ENCODE assay signal across 8 cellular contexts in genomic region chr6:73308712-73309533, GRCh38. TPM values are rescaled to one million over a fixed set of nuclear protein-coding genes. Genes with fewer than 3 reads are reported as not detected.
A peak's percentile ranks its signal among the peaks of the same experiment; 100 is the strongest.
DNase-seq lines count a peak whose midpoint lies in the region; TF ChIP-seq lines count a peak whose summit lies in the region.

No MANE protein-coding gene starts in this region.

- no peak for TF ChIP-seq CTCF in GM20000 (IDR thresholded peaks at IDR 0.05; ENCODE audit: extremely low read depth, missing control alignments)

- peaks cover 3 to 14% (median 8%) of the 10 kb centered on the region in 3 donors for H3K4me1 Mint-ChIP-seq in IgD-negative memory B cell
- H3K4me1 Mint-ChIP-seq in activated naive CD8-positive, alpha-beta T cell (ENCODE audit: low read depth), result peaks cover 11% of the 10 kb centered on the region

- peaks cover 8% of the 10 kb centered on the region for H3K27me3 Mint-ChIP-seq in IgD-negative memory B cell
- peaks cover 29% of the 10 kb centered on the region for H3K27me3 Mint-ChIP-seq in activated naive CD8-positive, alpha-beta T cell

- H3K36me3 Mint-ChIP-seq in IgD-negative memory B cell, result peaks cover 2% of the 10 kb centered on the region
- H3K36me3 Mint-ChIP-seq in activated naive CD8-positive, alpha-beta T cell, result peaks cover 2% of the 10 kb centered on the region

- no peak overlapping the region for H3K27ac Mint-ChIP-seq in IgD-negative memory B cell
- H3K27ac Mint-ChIP-seq in activated naive CD8-positive, alpha-beta T cell, result no peak overlapping the region

- H3K9me3 Mint-ChIP-seq in IgD-negative memory B cell, result peaks cover 0 to 5% (median 0%) of the 10 kb centered on the region in 3 donors
- H3K9me3 Mint-ChIP-seq in activated naive CD8-positive, alpha-beta T cell (ENCODE audit: low read depth), result no peaks in the 10 kb centered on the region

- H3K27ac ChIP-seq in subcutaneous abdominal adipose tissue (ENCODE audit: low read depth, low read length), result no peak overlapping the region

- H3K9me3 ChIP-seq in iPS-15b (ENCODE audit: control insufficient read depth, insufficient read depth, low read length) (no peaks in the 10 kb centered on the region), subcutaneous abdominal adipose tissue (ENCODE audit: control insufficient read depth in 5 of 5, low read length in 5 of 5) (no peaks in the 10 kb centered on the region)

- DNase-seq in DMS79 (lab: John Stamatoyannopoulos, UW) (peak; percentile 39), AML-193 (lab: John Stamatoyannopoulos, UW) (no peak), SKM-1 (lab: John Stamatoyannopoulos, UW; ENCODE audit: unreplicated experiment) (no peak), GM20000 (ENCODE audit: low spot score) (no peak)

- H3K4me3 Mint-ChIP-seq in IgD-negative memory B cell, result peak overlapping the region; percentile 94 to 98 (median 97)
- H3K4me3 Mint-ChIP-seq in activated naive CD8-positive, alpha-beta T cell, result peak overlapping the region; percentile 92

- H3K36me3 ChIP-seq in iPS-15b (ENCODE audit: control insufficient read depth, insufficient read depth, low read length) (no peaks in the 10 kb centered on the region), subcutaneous abdominal adipose tissue (ENCODE audit: control insufficient read depth in 5 of 5, insufficient read depth in 5 of 5, low read length in 5 of 5) (no peaks in the 10 kb centered on the region)

- peak overlapping the region; percentile 96 for H3K4me3 ChIP-seq in iPS-15b (ENCODE audit: low read depth, low read length)
- peak overlapping the region; percentile 62 to 79 (median 72) for H3K4me3 ChIP-seq in subcutaneous abdominal adipose tissue (ENCODE audit: low read depth in 1 of 5, low read length in 5 of 5)

- H3K4me1 ChIP-seq in iPS-15b (ENCODE audit: control insufficient read depth, insufficient read depth, low read length), result no peaks in the 10 kb centered on the region
- peaks cover 0 to 16% (median 13%) of the 10 kb centered on the region in 5 donors for H3K4me1 ChIP-seq in subcutaneous abdominal adipose tissue (ENCODE audit: control insufficient read depth in 5 of 5, insufficient read depth in 5 of 5, low read length in 5 of 5)

- H3K9ac ChIP-seq in iPS-15b (ENCODE audit: low read depth, low read length) (peak overlapping the region; percentile 38), subcutaneous abdominal adipose tissue (ENCODE audit: low read length in 5 of 5) (peak overlapping the region in 1 of 5 donors; percentile 63)

- H3K27me3 ChIP-seq in iPS-15b (ENCODE audit: control insufficient read depth, insufficient read depth, low read length), result no peaks in the 10 kb centered on the region
- H3K27me3 ChIP-seq in subcutaneous abdominal adipose tissue (ENCODE audit: control insufficient read depth in 5 of 5, insufficient read depth in 4 of 5, low read length in 5 of 5), result peaks cover 0 to 12% (median 7%) of the 10 kb centered on the region in 5 donors

RNA-seq across cellular contexts. Expression of gene DPPA5, which starts 45.2 kb away (rescaled TPM):
- not detected for polyA plus RNA-seq in IgD-negative memory B cell

RNA-seq across cellular contexts. Expression of gene KHDC1, which starts 45.9 kb away (rescaled TPM):
- polyA plus RNA-seq in IgD-negative memory B cell, result 3.1 TPM

RNA-seq across cellular contexts. Expression of gene KHDC3L, which starts 53.5 kb away (rescaled TPM):
- not detected for polyA plus RNA-seq in IgD-negative memory B cell
